ENCODE assay signal across 34 cellular contexts in genomic region chr17:63544467-63545301, GRCh38. TPM values are rescaled to one million over a fixed set of nuclear protein-coding genes. Genes with fewer than 3 reads are reported as not detected.
A peak's percentile ranks its signal among the peaks of the same experiment; 100 is the strongest.
DNase-seq lines count a peak whose midpoint lies in the region; ATAC-seq, FAIRE-seq and TF ChIP-seq lines count a peak whose summit lies in the region.
"Had no signal": no experiment of that assay in that cellular context is flagged by ENCODE, and none has a peak within 500 bp of the region (broad histone marks: within the 10 kb centered on the region; RNA-seq: fewer than 3 reads in every experiment).

No MANE protein-coding gene starts in this region.

- no peak for ATAC-seq in HepG2
- no peak for ATAC-seq in GM18505 (IDR thresholded peaks at IDR 0.05; ENCODE audit: unreplicated experiment)
- ATAC-seq: activated naive CD4-positive, alpha-beta T cell treated with anti-CD3 and anti-CD28 coated beads, Interleukin-2, amount 50 U/mL, for 72 hours; CD8-positive, alpha-beta T cell; lower lobe of right lung; mucosa of descending colon; natural killer cell treated with Interleukin-12 subunit alpha and Interleukin-12 subunit beta and Interleukin-15 and Interleukin-18, amount 100 ng/mL, for 72 hours; stimulated activated naive CD8-positive, alpha-beta T cell treated with anti-CD3 and anti-CD28 coated beads, Interleukin-15, amount 100 ng/mL, for 72 hours had no signal

- POLR2A ChIA-PET in HepG2 (lab: Yijun Ruan, JAX) = interaction anchor here (1.5 kb wide), 1 partner anchor 13 kb away, joined by 4 read pairs; no protein-coding TSS in a partner anchor

- TF ChIP-seq EP300 in HepG2 (IDR thresholded peaks at IDR 0.05; ENCODE audit: low read depth in 2 of 2, low read length in 2 of 2) (no peak), HepG2 (CRISPR knock-in tag; IDR thresholded peaks at IDR 0.05; ENCODE audit: borderline replicate concordance) (no peak)

- H3K36me3 ChIP-seq in BLaER1 (no peaks in the 10 kb centered on the region), HepG2 (replicated peaks in 1 of 2; ENCODE audit: control insufficient read depth in 1 of 2, insufficient read depth in 2 of 2, low read length in 2 of 2) (no peaks in the 10 kb centered on the region)
- H3K36me3 ChIP-seq: breast epithelium, HAP-1, lower lobe of right lung, MG63 had no signal

- DNase-seq in NCI-H69 (lab: John Stamatoyannopoulos, UW) = peak; percentile 22
- no peak for DNase-seq in HepG2 (ENCODE audit: low spot score)
- no peak for DNase-seq in caudate nucleus (lab: John Stamatoyannopoulos, UW)
- no peak for DNase-seq in NCI-H1092 (lab: John Stamatoyannopoulos, UW)
- DNase-seq: activated CD4-positive, alpha-beta T cell treated with anti-CD3 and anti-CD28 coated beads, Interleukin-2, amount 50 U/mL, for 48 hours; AML-193; CD8-positive, alpha-beta T cell; DMS 273 treated with DMSO at 0.1 percent for 48 hours; effector memory CD4-positive, alpha-beta T cell; erythroblast; KBM-7; lower lobe of right lung; MG63; mucosa of descending colon; NCI-H2081 treated with DMSO at 0.1 percent for 48 hours; NCI-H345; NCI-H774; small intestine; stimulated activated CD4-positive, alpha-beta T cell treated with anti-CD3 and anti-CD28 coated beads, Interleukin-1b, Interleukin-23, amount 100 ng/mL, for 48 hours; stimulated activated CD8-positive, alpha-beta memory T cell treated with anti-CD3 and anti-CD28 coated beads, Interleukin-4, amount 100 ng/mL, for 48 hours had no signal

- H3K27me3 ChIP-seq in BLaER1 = no peaks in the 10 kb centered on the region; the same call in 1 of the 2 replicates
- H3K27me3 ChIP-seq in HepG2 (ENCODE audit: control insufficient read depth in 1 of 2, insufficient read depth in 2 of 2, low read length in 2 of 2) = peaks cover 5 to 31% of the 10 kb centered on the region in 2 experiments
- H3K27me3 ChIP-seq: MG63 had no signal

- no TSS peak for BruUV-seq in HepG2 (replicated peaks; lab: Mats Ljungman, UMichigan)

- in situ Hi-C loops in HepG2 (cut with HindIII; ENCODE audit: extremely low pct_ligation_motif_present, low pct_unique_long_range_greater_than_20kb) = no loop called here

- peaks cover 36% of the 10 kb centered on the region for H3K4me1 ChIP-seq in BLaER1
- peaks cover 74% of the 10 kb centered on the region for H3K4me1 ChIP-seq in HepG2 (ENCODE audit: insufficient read depth, low read length)
- H3K4me1 ChIP-seq: breast epithelium had no signal

- H3K9me3 ChIP-seq in BLaER1 (no peaks in the 10 kb centered on the region), HepG2 (ENCODE audit: low read length) (no peaks in the 10 kb centered on the region)
- H3K9me3 ChIP-seq: breast epithelium, HAP-1, lower lobe of right lung, MG63, mucosa of descending colon had no signal

- FAIRE-seq in HepG2 (lab: Jason Lieb, UNC) = no peak
- FAIRE-seq: A204.1, colon, RCC 7860, small intestine had no signal

- CTCF ChIA-PET in HepG2 (lab: Yijun Ruan, JAX; ENCODE audit: low intra/inter-chr PET ratio, low total read pairs) = no interaction called here

- no peak overlapping the region for H2AFZ ChIP-seq in HepG2 (ENCODE audit: low read length)

- no peaks in the 10 kb centered on the region for H3K79me2 ChIP-seq in HepG2 (ENCODE audit: insufficient read depth, low read length)

- H3K4me2 ChIP-seq in BLaER1 (peak overlapping the region; percentile 33; the same call in 1 of the 2 replicates), HepG2 (ENCODE audit: low read depth, low read length) (no peak overlapping the region)

- 39% methylated on average over 3 of the region's 13 CpGs for WGBS in HepG2 (ENCODE audit: low lambda C conversion rate)

- H3K4me3 ChIP-seq in BLaER1 (no peak overlapping the region), HepG2 (replicated peaks in 1 of 3; ENCODE audit: insufficient read depth in 1 of 3, low read depth in 2 of 3, low read length in 3 of 3) (no peak overlapping the region)
- H3K4me3 ChIP-seq: breast epithelium, HAP-1, lower lobe of right lung, MG63, mucosa of descending colon had no signal

- no peak for TF ChIP-seq RAD21 in HepG2 (CRISPR knock-in tag; IDR thresholded peaks at IDR 0.05)

- intact Hi-C loops in HepG2 (cut with micrococcal nuclease; ENCODE audit: unreplicated experiment) = no loop called here

- no peak for TF ChIP-seq CTCF in HepG2 (CRISPR knock-in tag; IDR thresholded peaks at IDR 0.05)

- H3K27ac ChIP-seq in BLaER1 (no peak overlapping the region), HepG2 (ENCODE audit: extremely low read length, insufficient read depth, low read length) (no peak overlapping the region), caudate nucleus (ENCODE audit: low read depth, low read length) (no peak overlapping the region)
- H3K27ac ChIP-seq: breast epithelium, lower lobe of right lung had no signal

- TF ChIP-seq POLR2A in HepG2 (IDR thresholded peaks at IDR 0.05; ENCODE audit: insufficient read depth in 1 of 2, low read depth in 2 of 2, low read length in 2 of 2) = no peak
- no peak for TF ChIP-seq POLR2A in GM18505 (IDR thresholded peaks at IDR 0.05; ENCODE audit: borderline replicate concordance, extremely low read depth, insufficient read depth, insufficient read length)

- H4K20me1 ChIP-seq in BLaER1 = no peaks in the 10 kb centered on the region
- no peaks in the 10 kb centered on the region for H4K20me1 ChIP-seq in HepG2 (ENCODE audit: insufficient read depth, low read length)

- no peak overlapping the region for H3K9ac ChIP-seq in BLaER1
- no peak overlapping the region for H3K9ac ChIP-seq in HepG2 (ENCODE audit: insufficient read depth, low read depth, low read length)

RNA-seq across cellular contexts. Expression of gene DCAF7, which starts 5.6 kb away (rescaled TPM):
- total RNA-seq in HepG2 (2016; rRNA removed; fragmentation: Illumina TruSeq; extraction: Trizol) = 55.2 and 77.5 TPM in 2 replicates
- 10.3 and 11.9 TPM in 2 replicates for total RNA-seq in HepG2 (2016; cell fraction: cytosol; rRNA removed; fragmentation: Illumina TruSeq; extraction: Trizol; ENCODE audit: low read depth)
- 58.9 and 68.6 TPM in 2 replicates for total RNA-seq in HepG2 (2016; cell fraction: insoluble cytoplasmic fraction; rRNA removed; fragmentation: Illumina TruSeq; extraction: Trizol)
- total RNA-seq in HepG2 (2016; cell fraction: membrane; rRNA removed; fragmentation: Illumina TruSeq; extraction: Trizol) = 23.2 and 25.5 TPM in 2 replicates
- 33.1 and 38.3 TPM in 2 replicates for total RNA-seq in HepG2 (2016; cell fraction: nucleus; rRNA removed; fragmentation: Illumina TruSeq; extraction: Trizol)
- 73.4 and 77.0 TPM in 2 replicates for polyA plus RNA-seq in HepG2 (2011; rRNA removed)
- polyA plus RNA-seq in HepG2 (2011; cell fraction: cytosol; rRNA removed) = 62.7 and 66.5 TPM in 2 replicates
- polyA plus RNA-seq in HepG2 (2011; cell fraction: nucleus; rRNA removed) = 61.2 and 63.3 TPM in 2 replicates
- polyA plus RNA-seq in HepG2 (2012) = 84.0 and 84.1 TPM in 2 replicates
- polyA plus RNA-seq in HepG2 (2016; cell fraction: cytosol; fragmentation: Illumina TruSeq; extraction: Trizol; ENCODE audit: low read depth) = 12.2 and 14.0 TPM in 2 replicates
- polyA plus RNA-seq in HepG2 (2016; cell fraction: insoluble cytoplasmic fraction; fragmentation: Illumina TruSeq; extraction: Trizol; ENCODE audit: low read depth) = 61.4 and 80.4 TPM in 2 replicates
- polyA plus RNA-seq in HepG2 (2016; cell fraction: membrane; fragmentation: Illumina TruSeq; extraction: Trizol; ENCODE audit: low read depth) = 15.8 and 16.0 TPM in 2 replicates
- polyA plus RNA-seq in HepG2 (2016; cell fraction: nucleus; fragmentation: Illumina TruSeq; extraction: Trizol; ENCODE audit: insufficient read depth, low read depth) = 37.9 and 40.9 TPM in 2 replicates
- polyA minus RNA-seq in HepG2 (2011; rRNA and poly(A)+ RNA removed; ENCODE audit: low replicate concordance) = 107 and 220 TPM in 2 replicates
- 41.2 and 49.1 TPM in 2 replicates for polyA minus RNA-seq in HepG2 (2011; cell fraction: cytosol; rRNA and poly(A)+ RNA removed)
- 35.0 and 40.7 TPM in 2 replicates for polyA minus RNA-seq in HepG2 (2011; cell fraction: nucleus; rRNA and poly(A)+ RNA removed)

RNA-seq across cellular contexts. Expression of gene KCNH6, which starts 21.5 kb away (rescaled TPM):
- 0.08 and 0.18 TPM in 2 replicates for total RNA-seq in HepG2 (2016; rRNA removed; fragmentation: Illumina TruSeq; extraction: Trizol)
- total RNA-seq in HepG2 (2016; cell fraction: cytosol; rRNA removed; fragmentation: Illumina TruSeq; extraction: Trizol; ENCODE audit: low read depth) = not detected in 2 replicates
- 0.09 TPM in 1 of 2 replicates, not detected in the other for total RNA-seq in HepG2 (2016; cell fraction: insoluble cytoplasmic fraction; rRNA removed; fragmentation: Illumina TruSeq; extraction: Trizol)
- 0.09 and 0.10 TPM in 2 replicates for total RNA-seq in HepG2 (2016; cell fraction: membrane; rRNA removed; fragmentation: Illumina TruSeq; extraction: Trizol)
- 0.13 TPM in 1 of 2 replicates, not detected in the other for total RNA-seq in HepG2 (2016; cell fraction: nucleus; rRNA removed; fragmentation: Illumina TruSeq; extraction: Trizol)
- polyA plus RNA-seq in HepG2 (2011; rRNA removed) = 0.05 and 0.18 TPM in 2 replicates
- 0.04 and 0.06 TPM in 2 replicates for polyA plus RNA-seq in HepG2 (2011; cell fraction: cytosol; rRNA removed)
- polyA plus RNA-seq in HepG2 (2011; cell fraction: nucleus; rRNA removed) = 0.19 and 0.45 TPM in 2 replicates
- polyA plus RNA-seq in HepG2 (2012) = 0.15 and 0.44 TPM in 2 replicates
- polyA plus RNA-seq in HepG2 (2016; cell fraction: cytosol; fragmentation: Illumina TruSeq; extraction: Trizol; ENCODE audit: low read depth) = 0.05 and 0.06 TPM in 2 replicates
- polyA plus RNA-seq in HepG2 (2016; cell fraction: insoluble cytoplasmic fraction; fragmentation: Illumina TruSeq; extraction: Trizol; ENCODE audit: low read depth) = 0.05 TPM in 1 of 2 replicates, not detected in the other
- 0.06 and 0.10 TPM in 2 replicates for polyA plus RNA-seq in HepG2 (2016; cell fraction: membrane; fragmentation: Illumina TruSeq; extraction: Trizol; ENCODE audit: low read depth)
- 0.12 and 0.29 TPM in 2 replicates for polyA plus RNA-seq in HepG2 (2016; cell fraction: nucleus; fragmentation: Illumina TruSeq; extraction: Trizol; ENCODE audit: insufficient read depth, low read depth)
- 0.08 TPM in 1 of 2 replicates, not detected in the other for polyA minus RNA-seq in HepG2 (2011; rRNA and poly(A)+ RNA removed; ENCODE audit: low replicate concordance)
- polyA minus RNA-seq in HepG2 (2011; cell fraction: cytosol; rRNA and poly(A)+ RNA removed) = not detected in 2 replicates
- polyA minus RNA-seq in HepG2 (2011; cell fraction: nucleus; rRNA and poly(A)+ RNA removed) = 0.13 and 0.25 TPM in 2 replicates
- total RNA-seq: activated T-helper 1 cell treated with anti-CD3 and anti-CD28 coated beads, Interleukin-12 subunit alpha, Interleukin-12 subunit beta, Interleukin-2, Interleukin-4 antibody, amounts not matched to agents 30 ng/mL and 10 ng/mL and 1 ng/mL, durations not matched to agents 14 hours and 24 hours and 36 hours; breast epithelium; CD8-positive, alpha-beta T cell; HT1080; natural killer cell treated with Interleukin-12 subunit alpha and Interleukin-12 subunit beta and Interleukin-15 and Interleukin-18, amount 100 ng/mL, for 72 hours; osteocyte; T-helper 1 cell treated with Interleukin-12 subunit alpha and Interleukin-12 subunit beta and Interleukin-4 antibody, amounts not matched to agents 30 ng/mL and 1 ng/mL, for 36 hours had no signal

RNA-seq across cellular contexts. Expression of gene TACO1, which starts 56.0 kb away (rescaled TPM):
- total RNA-seq in HepG2 (2016; rRNA removed; fragmentation: Illumina TruSeq; extraction: Trizol) = 53.6 and 57.6 TPM in 2 replicates
- total RNA-seq in HepG2 (2016; cell fraction: cytosol; rRNA removed; fragmentation: Illumina TruSeq; extraction: Trizol; ENCODE audit: low read depth) = 17.7 and 19.3 TPM in 2 replicates
- 52.7 and 55.4 TPM in 2 replicates for total RNA-seq in HepG2 (2016; cell fraction: insoluble cytoplasmic fraction; rRNA removed; fragmentation: Illumina TruSeq; extraction: Trizol)
- 30.0 and 35.3 TPM in 2 replicates for total RNA-seq in HepG2 (2016; cell fraction: membrane; rRNA removed; fragmentation: Illumina TruSeq; extraction: Trizol)
- total RNA-seq in HepG2 (2016; cell fraction: nucleus; rRNA removed; fragmentation: Illumina TruSeq; extraction: Trizol) = 24.0 and 25.8 TPM in 2 replicates
- 33.3 and 34.7 TPM in 2 replicates for polyA plus RNA-seq in HepG2 (2011; rRNA removed)
- 30.0 and 33.8 TPM in 2 replicates for polyA plus RNA-seq in HepG2 (2011; cell fraction: cytosol; rRNA removed)
- 19.5 and 24.4 TPM in 2 replicates for polyA plus RNA-seq in HepG2 (2011; cell fraction: nucleus; rRNA removed)
- polyA plus RNA-seq in HepG2 (2012) = 32.7 and 34.2 TPM in 2 replicates
- 18.0 and 21.7 TPM in 2 replicates for polyA plus RNA-seq in HepG2 (2016; cell fraction: cytosol; fragmentation: Illumina TruSeq; extraction: Trizol; ENCODE audit: low read depth)
- polyA plus RNA-seq in HepG2 (2016; cell fraction: insoluble cytoplasmic fraction; fragmentation: Illumina TruSeq; extraction: Trizol; ENCODE audit: low read depth) = 63.2 and 67.2 TPM in 2 replicates
- 24.8 and 29.6 TPM in 2 replicates for polyA plus RNA-seq in HepG2 (2016; cell fraction: membrane; fragmentation: Illumina TruSeq; extraction: Trizol; ENCODE audit: low read depth)
- 40.5 and 41.7 TPM in 2 replicates for polyA plus RNA-seq in HepG2 (2016; cell fraction: nucleus; fragmentation: Illumina TruSeq; extraction: Trizol; ENCODE audit: insufficient read depth, low read depth)
- polyA minus RNA-seq in HepG2 (2011; rRNA and poly(A)+ RNA removed; ENCODE audit: low replicate concordance) = 30.2 and 32.4 TPM in 2 replicates
- polyA minus RNA-seq in HepG2 (2011; cell fraction: cytosol; rRNA and poly(A)+ RNA removed) = 18.8 and 19.7 TPM in 2 replicates
- polyA minus RNA-seq in HepG2 (2011; cell fraction: nucleus; rRNA and poly(A)+ RNA removed) = 10.7 and 11.7 TPM in 2 replicates
